8 cellular contexts compared by ENCODE assay signal in genomic region chr12:124939428-124940142, GRCh38. TPM values are rescaled to one million over a fixed set of nuclear protein-coding genes. Genes with fewer than 3 reads are reported as not detected.
DNase-seq lines count a peak whose midpoint lies in the region; ATAC-seq and TF ChIP-seq lines count a peak whose summit lies in the region.

No MANE protein-coding gene starts in this region.

- H2AFZ ChIP-seq in ACC112 (ENCODE audit: low read length, unreplicated experiment), result no peak overlapping the region

- H3K4me1 Mint-ChIP-seq in endodermal cell, result peaks cover 4% of the 10 kb centered on the region

- peak; percentile 90 to 92 for DNase-seq in activated CD4-positive, alpha-beta T cell treated with anti-CD3 and anti-CD28 coated beads, Interleukin-2, amount 50 U/mL, for 24 hours (ENCODE audit: low read depth in 1 of 2, low spot score in 1 of 2)
- DNase-seq in endodermal cell (peak; percentile 99), mucosa of gallbladder (ENCODE audit: low spot score) (peak; percentile 90), DMS 273 (lab: John Stamatoyannopoulos, UW; ENCODE audit: unreplicated experiment) (no peak)
- peak; percentile 77 for DNase-seq in stimulated activated CD8-positive, alpha-beta memory T cell treated with anti-CD3 and anti-CD28 coated beads, Interleukin-7, amount 100 ng/mL, for 1 hour (ENCODE audit: low read depth in 2 of 2)

- no peak for TF ChIP-seq CTCF in endodermal cell (conservative IDR thresholded peaks at IDR 0.05)

- H3K36me3 Mint-ChIP-seq in endodermal cell (ENCODE audit: low read depth), result peaks cover 7% of the 10 kb centered on the region

- 0 to 1% methylated on average over 22 to 35 of the region's 35 CpGs for WGBS in endodermal cell (ENCODE audit: insufficient coverage in 1 of 2, insufficient read length in 1 of 2), 2 experiments

- H3K79me2 ChIP-seq in ACC112 (ENCODE audit: control insufficient read depth, insufficient read depth, low read length, unreplicated experiment), result no peaks in the 10 kb centered on the region

- H3K36me3 ChIP-seq in ACC112 (ENCODE audit: insufficient read depth, low read length), result no peaks in the 10 kb centered on the region
- no peaks in the 10 kb centered on the region for H3K36me3 ChIP-seq in endodermal cell (ENCODE audit: control insufficient read depth, insufficient read depth, low read length)

- no peaks in the 10 kb centered on the region for H3K27me3 ChIP-seq in ACC112 (ENCODE audit: insufficient read depth, low read length)
- H3K27me3 ChIP-seq in endodermal cell (ENCODE audit: control insufficient read depth, insufficient read depth, low read length, poor library complexity, severe bottlenecking), result no peaks in the 10 kb centered on the region

- H3K27me3 Mint-ChIP-seq in endodermal cell (ENCODE audit: insufficient read depth), result no peaks in the 10 kb centered on the region

- H3K9me3 Mint-ChIP-seq in endodermal cell, result no peaks in the 10 kb centered on the region

- H3K9me3 ChIP-seq in endodermal cell (ENCODE audit: control insufficient read depth, low read length), result no peaks in the 10 kb centered on the region

- no peak overlapping the region for H3K27ac Mint-ChIP-seq in endodermal cell

- H3K4me3 ChIP-seq in ACC112 (ENCODE audit: low read depth, low read length), result peak overlapping the region; percentile 65
- peak overlapping the region; percentile 93 for H3K4me3 ChIP-seq in endodermal cell (ENCODE audit: low read length)

- H3K4me1 ChIP-seq in ACC112 (ENCODE audit: control insufficient read depth, insufficient read depth, low read length, unreplicated experiment), result peaks cover 25% of the 10 kb centered on the region
- no peaks in the 10 kb centered on the region for H3K4me1 ChIP-seq in endodermal cell (ENCODE audit: control insufficient read depth, insufficient read depth, low read length)

- no peak overlapping the region for H3K4me3 Mint-ChIP-seq in endodermal cell

- H3K9ac ChIP-seq in endodermal cell (ENCODE audit: extremely low read depth, low read length, poor library complexity, severe bottlenecking), result peak overlapping the region; percentile 53

- peak; percentile 68 for ATAC-seq in GM19351 (IDR thresholded peaks at IDR 0.05; ENCODE audit: unreplicated experiment)
- peak; percentile 48 for ATAC-seq in HG03520 (IDR thresholded peaks at IDR 0.05; ENCODE audit: unreplicated experiment)

- peak overlapping the region; percentile 93 for H3K27ac ChIP-seq in ACC112 (ENCODE audit: low read depth, low read length)
- H3K27ac ChIP-seq in endodermal cell (ENCODE audit: low read depth, low read length), result peak overlapping the region; percentile 94

RNA-seq across cellular contexts. Expression of gene UBC, which starts 25.1 kb away (rescaled TPM):
- total RNA-seq in endodermal cell, result 100 to 1,000 TPM; 580 to 625 TPM
- 856 TPM for polyA plus RNA-seq in endodermal cell (2013, experiment 1 of 2)
- 866 TPM for polyA plus RNA-seq in endodermal cell (2013, experiment 2 of 2)
- total RNA-seq in mucosa of gallbladder, result 1,032 TPM

RNA-seq across cellular contexts. Expression of gene DHX37, which starts 49.3 kb away (rescaled TPM):
- total RNA-seq in endodermal cell, result 10 to 100 TPM; 16.6 to 22.8 TPM
- 9.2 TPM for polyA plus RNA-seq in endodermal cell (2013, experiment 1 of 2)
- polyA plus RNA-seq in endodermal cell (2013, experiment 2 of 2), result 8.9 TPM
- 21.0 TPM for total RNA-seq in mucosa of gallbladder

RNA-seq across cellular contexts. Expression of gene BRI3BP, which starts 53.9 kb away (rescaled TPM):
- total RNA-seq in endodermal cell, result 10 to 100 TPM; 10.5 to 16.0 TPM
- 6.6 TPM for polyA plus RNA-seq in endodermal cell (2013, experiment 1 of 2)
- 7.0 TPM for polyA plus RNA-seq in endodermal cell (2013, experiment 2 of 2)
- 39.9 TPM for total RNA-seq in mucosa of gallbladder
